ENCODE assay signal across 21 cellular contexts in the genomic region with DNA sequence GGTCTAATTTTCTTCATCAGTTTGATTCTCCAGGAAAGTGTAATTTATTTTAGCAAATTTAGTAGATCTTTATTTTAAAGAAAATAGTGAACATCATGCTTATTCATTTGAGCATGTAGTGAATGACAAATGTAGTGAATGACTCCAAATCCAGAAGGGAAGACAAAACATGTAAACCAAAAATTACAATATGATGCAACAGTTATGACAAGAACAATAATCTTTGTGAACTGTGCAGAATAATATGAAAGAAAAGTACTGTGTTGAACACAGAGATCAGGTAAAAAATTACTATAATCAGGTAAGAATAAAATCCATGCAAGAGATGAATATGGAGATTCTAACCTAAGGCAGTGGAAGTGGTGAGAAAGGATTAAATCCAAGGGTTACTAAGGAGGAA.
"Had no signal": no experiment of that assay in that cellular context is flagged by ENCODE, and none has a peak within 500 bp of the region (broad histone marks: within the 10 kb centered on the region; RNA-seq: fewer than 3 reads in every experiment).

No MANE protein-coding gene starts in this region.

- H3K4me1 ChIP-seq: SJSA1 had no signal

- H3K4me3 ChIP-seq: MG63, SJSA1, SK-N-MC had no signal

- H3K36me3 ChIP-seq: MG63, SJSA1 had no signal

- H3K27ac ChIP-seq: SJSA1, SK-N-MC had no signal

- H3K9me3 ChIP-seq: MG63, SJSA1 had no signal

- H3K27me3 ChIP-seq: MG63, SJSA1 had no signal

- DNase-seq: Karpas-422, KG1, MG63, NCI-H1092, NCI-H1105 treated with DMSO at 0.1 percent for 48 hours, NCI-H1436, NCI-H187, NCI-H2029, NCI-H2081 treated with DMSO at 0.1 percent for 48 hours, NCI-H2171, NCI-H226, NCI-H446, NCI-H510A, NCI-H524 treated with DMSO at 0.1 percent for 48 hours, NCI-H69, NCI-H774, Right ventricle myocardium superior, RPMI8226, SIG-M5 had no signal
